In genomic region chr4:37516057-37516775, GRCh38 we compare ENCODE assay signal across 22 cellular contexts.
"Had no signal": no experiment of that assay in that cellular context is flagged by ENCODE, and none has a peak within 500 bp of the region (broad histone marks: within the 10 kb centered on the region; RNA-seq: fewer than 3 reads in every experiment).

No MANE protein-coding gene starts in this region.

- H3K4me1 ChIP-seq: left lung, parathyroid adenoma, sigmoid colon, spleen had no signal

- H3K27ac ChIP-seq: cardiac muscle cell, left lung, neutrophil, parathyroid adenoma, sigmoid colon, spleen had no signal

- ATAC-seq: activated naive CD4-positive, alpha-beta T cell treated with anti-CD3 and anti-CD28 coated beads, Interleukin-2, amount 50 U/mL, for 72 hours; activated T-cell treated with anti-CD3 and anti-CD28 coated beads, Interleukin-2, amount 50 U/mL, for 72 hours; effector memory CD8-positive, alpha-beta T cell; left lung; natural killer cell treated with Interleukin-12 subunit alpha and Interleukin-12 subunit beta and Interleukin-15 and Interleukin-18, amount 100 ng/mL, for 72 hours; stimulated activated naive B cell treated with anti-CD40 and anti-IgM and Interleukin-4, amounts not matched to agents 10 μg/mL and 1 μg/mL and 100 μg/mL, for 72 hours; T-cell had no signal

- DNase-seq: activated CD4-positive, alpha-beta T cell treated with anti-CD3 and anti-CD28 coated beads, Interleukin-2, amount 50 U/mL, for 1 hour; activated CD4-positive, CD25-positive, alpha-beta regulatory T cell treated with anti-CD3 and anti-CD28 coated beads, Interleukin-2, amount 50 U/mL, for 72 hours; activated CD8-positive, alpha-beta memory T cell treated with anti-CD3 and anti-CD28 coated beads for 24 hours; activated CD8-positive, alpha-beta memory T cell treated with anti-CD3 and anti-CD28 coated beads, Interleukin-2, amount 50 U/mL, for 48 hours; activated gamma-delta T cell treated with Interleukin-2 at 50 U/mL for 16 hours; activated T-cell treated with anti-CD3 and anti-CD28 coated beads, Interleukin-2, amount 50 U/mL, for 72 hours; amniotic stem cell; effector memory CD8-positive, alpha-beta T cell; foreskin melanocyte; hypothalamus; kidney; left lung; sigmoid colon; spleen; stimulated activated naive B cell treated with anti-CD40 and anti-IgM and Interleukin-4, amounts not matched to agents 10 μg/mL and 1 μg/mL and 100 μg/mL, for 72 hours; T-cell; T-helper 9 cell had no signal

- H3K4me3 ChIP-seq: cardiac muscle cell, left lung, sigmoid colon, spleen had no signal

- H3K36me3 ChIP-seq: cardiac muscle cell, left lung, neutrophil, sigmoid colon, spleen had no signal

- FAIRE-seq: kidney had no signal

- H3K27me3 ChIP-seq: cardiac muscle cell, left lung, neutrophil, sigmoid colon, spleen had no signal

- H2AFZ ChIP-seq: parathyroid adenoma had no signal
